Comparison of ENCODE assay signal across 8 cellular contexts in the genomic region with DNA sequence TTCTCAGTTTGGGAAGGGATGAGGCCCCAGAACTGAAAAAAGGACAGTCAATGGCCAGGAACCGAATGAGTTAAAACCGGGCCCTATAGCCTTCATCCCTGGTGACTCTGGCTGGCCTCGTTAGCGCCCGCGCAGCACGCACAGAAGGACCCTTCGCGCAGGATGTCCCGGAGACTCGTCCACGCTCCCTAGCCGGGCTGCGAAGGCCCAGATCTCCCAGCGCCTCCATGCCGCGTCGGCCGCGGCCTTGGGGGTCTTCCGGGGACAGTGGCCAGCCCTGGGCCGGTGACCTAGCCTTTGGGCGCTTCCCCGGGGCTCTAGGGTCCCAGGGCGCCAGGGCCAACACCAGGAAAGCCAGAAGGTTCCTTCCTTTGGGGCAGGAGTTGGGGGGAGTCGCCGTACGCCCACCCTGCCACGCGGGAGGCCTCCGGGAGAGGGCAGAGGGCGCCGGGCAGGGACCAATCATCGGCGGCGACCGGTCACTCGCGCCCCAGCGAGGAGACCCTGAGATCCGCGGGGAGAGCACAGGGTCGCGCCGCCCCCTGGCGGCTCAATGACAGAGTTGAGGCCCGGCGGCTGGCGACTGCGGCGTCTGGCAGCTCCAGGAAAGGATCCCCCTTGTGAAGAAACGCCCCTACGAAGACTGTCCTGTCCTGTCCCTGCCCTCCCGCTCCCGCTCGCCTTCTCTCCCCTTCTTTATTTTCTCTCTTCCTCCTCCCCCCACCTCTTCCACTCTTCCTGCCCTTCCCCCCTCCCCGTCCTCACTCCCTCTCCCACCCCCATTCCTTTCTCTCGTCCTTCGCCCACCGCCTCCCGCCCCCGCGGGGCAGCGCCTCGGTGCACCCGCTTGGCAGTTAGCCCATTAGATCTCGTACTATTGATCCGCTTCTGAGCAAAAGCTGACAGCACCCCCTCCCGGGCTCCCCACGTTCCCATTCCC.
DNase-seq lines count a peak whose midpoint lies in the region; ATAC-seq, FAIRE-seq and TF ChIP-seq lines count a peak whose summit lies in the region.

No MANE protein-coding gene starts in this region.

- H3K79me2 ChIP-seq in GM12878 (ENCODE audit: control insufficient read depth, insufficient read depth, low read length): no peaks in the 10 kb centered on the region

- H3K27me3 ChIP-seq in GM12878 (replicated peaks in 1 of 2; ENCODE audit: control insufficient read depth in 2 of 2, insufficient read depth in 2 of 2, low read length in 1 of 2): peaks cover 10 to 19% of the 10 kb centered on the region in 2 experiments

- H3K9me3 ChIP-seq in GM12878 (replicated peaks; ENCODE audit: control insufficient read depth, insufficient read depth, low read length): no peaks in the 10 kb centered on the region

- peak; percentile 50 to 65 (median 51) for TF ChIP-seq CTCF in GM12878 (IDR thresholded peaks at IDR 0.05 in 2 of 3, conservative IDR thresholded peaks at IDR 0.05 in 1 of 3; ENCODE audit: control insufficient read depth in 2 of 3, extremely low read depth in 1 of 3, insufficient read depth in 1 of 3, low read depth in 3 of 3, low read length in 3 of 3)

- RAD21 ChIA-PET in GM12878 (lab: Charles Lee; ENCODE audit: unreplicated experiment): interaction anchor here (0.6 to 1.2 kb wide), 2 partner anchors 42 to 279 kb away, joined by 3 read pairs; no protein-coding TSS in a partner anchor

- peak; percentile 90 for ATAC-seq in GM12878
- ATAC-seq in HG02678 (IDR thresholded peaks at IDR 0.05; ENCODE audit: unreplicated experiment): no peak
- ATAC-seq in GM21367 (IDR thresholded peaks at IDR 0.05; ENCODE audit: unreplicated experiment): no peak

- no peak for TF ChIP-seq EP300 in GM12878 (IDR thresholded peaks at IDR 0.05; ENCODE audit: borderline replicate concordance in 1 of 2, control insufficient read depth in 1 of 2, low read depth in 2 of 2, low read length in 2 of 2)

- intact Hi-C loops in GM12878 (cut with micrococcal nuclease; ENCODE audit: unreplicated experiment): loop anchor here (2.0 to 5.0 kb wide), 2 partner anchors 79 to 129 kb away; no protein-coding TSS in a partner anchor

- CTCF ChIA-PET in GM12878 (lab: Yijun Ruan, JAX): interaction anchor here (0.5 to 4.0 kb wide), 11 partner anchors 15 to 587 kb away, joined by 3 to 22 read pairs (median 4); no protein-coding TSS in a partner anchor

- 17% methylated on average over 57 of the region's 70 CpGs for WGBS in GM12878 (ENCODE audit: insufficient coverage, insufficient replicate concordance, low lambda C conversion rate, missing lambda C conversion rate)

- TF ChIP-seq RAD21 in GM12878 (IDR thresholded peaks at IDR 0.05; ENCODE audit: insufficient read depth, low read depth, low read length): peak; percentile 42

- SMC1A ChIA-PET in GM12878 (lab: Charles Lee; ENCODE audit: uncharacterized antibody, unreplicated experiment): interaction anchor here (1.0 kb wide), 1 partner anchor 19 kb away, joined by 3 read pairs; no protein-coding TSS in a partner anchor

- H3K9ac ChIP-seq in GM12878 (ENCODE audit: control insufficient read depth, insufficient read depth, low read length): no peak overlapping the region

- no peaks in the 10 kb centered on the region; the same call in 1 of the 2 replicates for H4K20me1 ChIP-seq in GM12878 (ENCODE audit: control insufficient read depth, insufficient read depth)

- in situ Hi-C loops in GM12878 (cut with MboI): loop anchor here (10.0 kb wide), 1 partner anchor 153 kb away; no protein-coding TSS in a partner anchor

- H2AFZ ChIP-seq in GM12878 (ENCODE audit: control insufficient read depth, low read depth, low read length): no peak overlapping the region

- no peak for FAIRE-seq in GM12878 (lab: Jason Lieb, UNC)

- H3K36me3 ChIP-seq in GM12878 (ENCODE audit: control insufficient read depth in 2 of 2, insufficient read depth in 2 of 2, low read length in 1 of 2): no peaks in the 10 kb centered on the region

- POLR2A ChIA-PET in GM12878 (lab: Charles Lee): no interaction called here

- DNase-seq in EH (ENCODE audit: low read depth) (peak; percentile 45), NCI-H1105 (lab: John Stamatoyannopoulos, UW) (peak; percentile 52), T-helper 2 cell (peak in 3 of 5 experiments; percentile 15 to 34 (median 31)), GM12878 (ENCODE audit: low read depth, low spot score) (no peak), iPS-NIHi11 (ENCODE audit: low spot score) (peak; percentile 87)
- peak; percentile 38 to 52 for DNase-seq in stimulated activated CD4-positive, alpha-beta T cell treated with anti-CD3 and anti-CD28 coated beads, Interleukin-1b, Interleukin-23, amount 100 ng/mL, for 4 hours (ENCODE audit: low read depth in 2 of 2)

- peak overlapping the region; percentile 62 for H3K4me2 ChIP-seq in GM12878 (ENCODE audit: control insufficient read depth, insufficient read depth)

- no TSS peak for BruUV-seq in GM12878 (replicated peaks; lab: Mats Ljungman, UMichigan)

- no peak overlapping the region for H3K27ac ChIP-seq in GM12878 (ENCODE audit: control insufficient read depth, insufficient read depth)

- H3K4me1 ChIP-seq in GM12878 (ENCODE audit: control insufficient read depth, insufficient read depth, low read length): no peaks in the 10 kb centered on the region

- TF ChIP-seq POLR2A in GM12878 (IDR thresholded peaks at IDR 0.05; ENCODE audit: low read depth, low read length): no peak

- H3K4me3 ChIP-seq in GM12878: peak overlapping the region; percentile 46; the same call in 1 of the 2 replicates

TF ChIP-seq in GM12878, 131 proteins besides CTCF, POLR2A, EP300 and RAD21:
- TF ChIP-seq SMC3 (IDR thresholded peaks at IDR 0.05; ENCODE audit: borderline replicate concordance, low read length) (peak; percentile 30; the same call in 1 of the 2 replicates), SUZ12 (IDR thresholded peaks at IDR 0.05; ENCODE audit: unreplicated experiment) (peak; percentile 2), EGR1 (IDR thresholded peaks at IDR 0.05; ENCODE audit: borderline replicate concordance in 1 of 2, low read depth in 2 of 2, low read length in 2 of 2) (peak in 1 of 2 experiments; percentile 32; a peak in 1 of 3 replicates), RFX5 (IDR thresholded peaks at IDR 0.05; ENCODE audit: low read depth, low read length) (no peak), WRNIP1 (IDR thresholded peaks at IDR 0.05; ENCODE audit: borderline replicate concordance, low read depth, low read length) (no peak), SREBF1 (IDR thresholded peaks at IDR 0.05; ENCODE audit: low read length) (no peak), ASH2L (IDR thresholded peaks at IDR 0.05; ENCODE audit: borderline replicate concordance, low read depth) (no peak), MLLT1 (IDR thresholded peaks at IDR 0.05) (no peak), IKZF2 (IDR thresholded peaks at IDR 0.05) (no peak)
TF ChIP-seq in GM12878: peak in this region for 3.
